18 cellular contexts compared by ENCODE assay signal in genomic region chr19:1931445-1931844, GRCh38. TPM values are rescaled to one million over a fixed set of nuclear protein-coding genes. Genes with fewer than 3 reads are reported as not detected.
DNase-seq lines count a peak whose midpoint lies in the region; ATAC-seq, FAIRE-seq and TF ChIP-seq lines count a peak whose summit lies in the region.
"Had no signal": no experiment of that assay in that cellular context is flagged by ENCODE, and none has a peak within 500 bp of the region (broad histone marks: within the 10 kb centered on the region; RNA-seq: fewer than 3 reads in every experiment).

No MANE protein-coding gene starts in this region.

- no peak overlapping the region for H3K4me3 ChIP-seq in HepG2 (replicated peaks in 1 of 3; ENCODE audit: insufficient read depth in 1 of 3, low read depth in 2 of 3, low read length in 3 of 3)
- no peak overlapping the region for H3K4me3 ChIP-seq in right lobe of liver
- no peak overlapping the region for H3K4me3 ChIP-seq in adrenal gland
- H3K4me3 ChIP-seq: BLaER1 treated with 17β-estradiol and CSF1 and Interleukin-3, amounts not matched to agents 10 nM and 100 nM; GM23338 had no signal

- no peaks in the 10 kb centered on the region for H4K20me1 ChIP-seq in HepG2 (ENCODE audit: insufficient read depth, low read length)

- BruUV-seq in HepG2 (replicated peaks; lab: Mats Ljungman, UMichigan): no TSS peak

- H3K79me2 ChIP-seq in HepG2 (ENCODE audit: insufficient read depth, low read length): no peaks in the 10 kb centered on the region

- TF ChIP-seq EP300 in HepG2 (IDR thresholded peaks at IDR 0.05; ENCODE audit: low read depth in 2 of 2, low read length in 2 of 2) (no peak), HepG2 (CRISPR knock-in tag; IDR thresholded peaks at IDR 0.05; ENCODE audit: borderline replicate concordance) (no peak)

- H3K27me3 ChIP-seq in HepG2 (ENCODE audit: control insufficient read depth in 1 of 2, insufficient read depth in 2 of 2, low read length in 2 of 2): no peaks in the 10 kb centered on the region
- H3K27me3 ChIP-seq in right lobe of liver: no peaks in the 10 kb centered on the region
- no peaks in the 10 kb centered on the region for H3K27me3 ChIP-seq in adrenal gland

- no peak for TF ChIP-seq RAD21 in HepG2 (CRISPR knock-in tag; IDR thresholded peaks at IDR 0.05)

- H3K4me1 Mint-ChIP-seq in naive B cell: peaks cover 50 to 71% (median 51%) of the 10 kb centered on the region in 3 donors

- TF ChIP-seq POLR2A in HepG2 (IDR thresholded peaks at IDR 0.05; ENCODE audit: insufficient read depth in 1 of 2, low read depth in 2 of 2, low read length in 2 of 2): no peak
- no peak for TF ChIP-seq POLR2A in right lobe of liver (IDR thresholded peaks at IDR 0.05)
- TF ChIP-seq POLR2A in adrenal gland (IDR thresholded peaks at IDR 0.05): no peak

- no peak for FAIRE-seq in HepG2 (lab: Jason Lieb, UNC)
- FAIRE-seq: G401.6, GM12891 had no signal

- TF ChIP-seq CTCF in HepG2 (CRISPR knock-in tag; IDR thresholded peaks at IDR 0.05) (no peak), right lobe of liver (IDR thresholded peaks at IDR 0.05) (no peak), adrenal gland (IDR thresholded peaks at IDR 0.05) (no peak)

- H3K27ac ChIP-seq in HepG2 (ENCODE audit: extremely low read length, insufficient read depth, low read length) (no peak overlapping the region), right lobe of liver (no peak overlapping the region), adrenal gland (no peak overlapping the region)
- H3K27ac ChIP-seq: BLaER1 treated with 17β-estradiol and CSF1 and Interleukin-3, amounts not matched to agents 10 nM and 100 nM had no signal

- H2AFZ ChIP-seq in HepG2 (ENCODE audit: low read length): no peak overlapping the region
- H2AFZ ChIP-seq: GM23338 had no signal

- no peak overlapping the region for H3K9ac ChIP-seq in HepG2 (ENCODE audit: insufficient read depth, low read depth, low read length)
- H3K9ac ChIP-seq: BLaER1 treated with 17β-estradiol and CSF1 and Interleukin-3, amounts not matched to agents 10 nM and 100 nM had no signal

- in situ Hi-C loops in HepG2 (cut with HindIII; ENCODE audit: extremely low pct_ligation_motif_present, low pct_unique_long_range_greater_than_20kb): loop anchor here (10.0 kb wide), 1 partner anchor 133 kb away; no protein-coding TSS in a partner anchor

- WGBS in HepG2 (ENCODE audit: low lambda C conversion rate): 75% methylated on average over 1 of the region's 1 CpG
- WGBS in right lobe of liver (ENCODE audit: insufficient coverage, low coverage, low lambda C conversion rate, missing lambda C conversion rate): 73% methylated on average over 1 of the region's 1 CpG
- WGBS in adrenal gland, 4 donors: 67 to 92% (median 90%) methylated on average over 1 of the region's 1 CpG

- peaks cover 0 to 4% (median 0%) of the 10 kb centered on the region in 7 donors for H3K9me3 Mint-ChIP-seq in naive B cell

- H3K4me2 ChIP-seq in HepG2 (ENCODE audit: low read depth, low read length): no peak overlapping the region
- H3K4me2 ChIP-seq: GM23338 had no signal

- ATAC-seq in HepG2: no peak
- no peak for ATAC-seq in right lobe of liver
- no peak for ATAC-seq in naive B cell (ENCODE audit: low read depth in 2 of 2)
- ATAC-seq: GM23338 had no signal

- no peaks in the 10 kb centered on the region; the same call in 1 of the 2 replicates for H3K9me3 ChIP-seq in HepG2 (ENCODE audit: low read length)
- no peaks in the 10 kb centered on the region for H3K9me3 ChIP-seq in right lobe of liver
- no peaks in the 10 kb centered on the region for H3K9me3 ChIP-seq in adrenal gland (replicated peaks in 1 of 3)

- CTCF ChIA-PET in HepG2 (lab: Yijun Ruan, JAX; ENCODE audit: low intra/inter-chr PET ratio, low total read pairs): no interaction called here

- H3K27ac Mint-ChIP-seq in naive B cell: peak overlapping the region in 4 of 6 donors; percentile 76 to 99 (median 96)
- H3K27ac Mint-ChIP-seq: GM23338 had no signal

- DNase-seq in HepG2 (ENCODE audit: low spot score) (no peak), right lobe of liver (no peak), naive B cell (no peak), adrenal gland (no peak), SW 1271 (lab: John Stamatoyannopoulos, UW) (no peak)
- no peak for DNase-seq in stimulated activated CD4-positive, alpha-beta T cell treated with anti-CD3 and anti-CD28 coated beads, Interleukin-4, amount 100 ng/mL, for 4 hours
- DNase-seq: 8988T; AML-193; CD4-positive, alpha-beta memory T cell; DMS153; DMS79 treated with DMSO at 0.1 percent for 48 hours; EL; H7; IMR-90 had no signal

- H3K36me3 Mint-ChIP-seq in naive B cell: no peaks in the 10 kb centered on the region
- H3K36me3 Mint-ChIP-seq: CD4-positive, alpha-beta memory T cell had no signal

- intact Hi-C loops in HepG2 (cut with micrococcal nuclease; ENCODE audit: unreplicated experiment): no loop called here
- intact Hi-C loops in right lobe of liver (cut with DNase I): no loop called here
- intact Hi-C loops in adrenal gland (cut with DNase I): no loop called here

- no peaks in the 10 kb centered on the region for H3K27me3 Mint-ChIP-seq in naive B cell
- H3K27me3 Mint-ChIP-seq: CD4-positive, alpha-beta memory T cell had no signal

- H3K36me3 ChIP-seq in HepG2 (replicated peaks in 1 of 2; ENCODE audit: control insufficient read depth in 1 of 2, insufficient read depth in 2 of 2, low read length in 2 of 2): no peaks in the 10 kb centered on the region
- H3K36me3 ChIP-seq in right lobe of liver: no peaks in the 10 kb centered on the region
- H3K36me3 ChIP-seq in adrenal gland (replicated peaks in 1 of 2): no peaks in the 10 kb centered on the region
- H3K36me3 ChIP-seq: BLaER1 treated with 17β-estradiol and CSF1 and Interleukin-3, amounts not matched to agents 10 nM and 100 nM had no signal

- H3K4me3 Mint-ChIP-seq in naive B cell: peak overlapping the region in 3 of 8 donors; percentile 35 to 49 (median 37)
- H3K4me3 Mint-ChIP-seq: GM23338 had no signal

- peaks cover 22% of the 10 kb centered on the region for H3K4me1 ChIP-seq in HepG2 (ENCODE audit: insufficient read depth, low read length)
- H3K4me1 ChIP-seq in right lobe of liver: peaks cover 0 to 6% (median 0%) of the 10 kb centered on the region in 4 donors
- peaks cover 7 to 24% of the 10 kb centered on the region in 2 donors for H3K4me1 ChIP-seq in adrenal gland (replicated peaks in 1 of 2)

- POLR2A ChIA-PET in HepG2 (lab: Yijun Ruan, JAX): no interaction called here

RNA-seq across cellular contexts. Expression of gene CSNK1G2, which starts 9.5 kb away (rescaled TPM):
- total RNA-seq in HepG2 (2016; rRNA removed; fragmentation: Illumina TruSeq; extraction: Trizol) (29.7 and 53.8 TPM in 2 replicates), right lobe of liver (10 to 100 TPM; 14.4 to 35.2 (median 22.6) TPM), adrenal gland (10 to 100 TPM; 50.7 to 83.4 (median 73.6) TPM)
- total RNA-seq in HepG2 (2016; cell fraction: cytosol; rRNA removed; fragmentation: Illumina TruSeq; extraction: Trizol; ENCODE audit: low read depth): 40.6 and 41.0 TPM in 2 replicates
- 26.8 and 56.3 TPM in 2 replicates for total RNA-seq in HepG2 (2016; cell fraction: insoluble cytoplasmic fraction; rRNA removed; fragmentation: Illumina TruSeq; extraction: Trizol)
- 85.2 and 87.4 TPM in 2 replicates for total RNA-seq in HepG2 (2016; cell fraction: membrane; rRNA removed; fragmentation: Illumina TruSeq; extraction: Trizol)
- total RNA-seq in HepG2 (2016; cell fraction: nucleus; rRNA removed; fragmentation: Illumina TruSeq; extraction: Trizol): 39.2 and 46.8 TPM in 2 replicates
- polyA plus RNA-seq in HepG2 (2011; rRNA removed) (72.5 and 88.4 TPM in 2 replicates), naive B cell (ENCODE audit: low read depth in 6 of 6) (10 to 100 TPM; 17.6 to 40.7 (median 25.1) TPM), adrenal gland (100 to 1,000 TPM in 2 of 3 donors, 10 to 100 TPM in 1; 30.0 to 120 (median 100) TPM)
- 33.8 and 56.1 TPM in 2 replicates for polyA plus RNA-seq in HepG2 (2011; cell fraction: cytosol; rRNA removed)
- 380 and 522 TPM in 2 replicates for polyA plus RNA-seq in HepG2 (2011; cell fraction: nucleus; rRNA removed)
- polyA plus RNA-seq in HepG2 (2012): 38.6 and 40.4 TPM in 2 replicates
- polyA plus RNA-seq in HepG2 (2016; cell fraction: cytosol; fragmentation: Illumina TruSeq; extraction: Trizol; ENCODE audit: low read depth): 39.6 and 47.2 TPM in 2 replicates
- 36.1 and 45.7 TPM in 2 replicates for polyA plus RNA-seq in HepG2 (2016; cell fraction: insoluble cytoplasmic fraction; fragmentation: Illumina TruSeq; extraction: Trizol; ENCODE audit: low read depth)
- 79.1 and 81.2 TPM in 2 replicates for polyA plus RNA-seq in HepG2 (2016; cell fraction: membrane; fragmentation: Illumina TruSeq; extraction: Trizol; ENCODE audit: low read depth)
- 157 TPM in 2 replicates for polyA plus RNA-seq in HepG2 (2016; cell fraction: nucleus; fragmentation: Illumina TruSeq; extraction: Trizol; ENCODE audit: insufficient read depth, low read depth)
- polyA minus RNA-seq in HepG2 (2011; rRNA and poly(A)+ RNA removed; ENCODE audit: low replicate concordance): 51.2 and 83.6 TPM in 2 replicates
- polyA minus RNA-seq in HepG2 (2011; cell fraction: cytosol; rRNA and poly(A)+ RNA removed): 23.6 and 25.2 TPM in 2 replicates
- polyA minus RNA-seq in HepG2 (2011; cell fraction: nucleus; rRNA and poly(A)+ RNA removed): 18.2 and 21.2 TPM in 2 replicates

RNA-seq across cellular contexts. Expression of gene ADAT3, which starts 26.2 kb away (rescaled TPM):
- 2.0 and 3.5 TPM in 2 replicates for total RNA-seq in HepG2 (2016; rRNA removed; fragmentation: Illumina TruSeq; extraction: Trizol)
- 0.79 and 0.81 TPM in 2 replicates for total RNA-seq in HepG2 (2016; cell fraction: cytosol; rRNA removed; fragmentation: Illumina TruSeq; extraction: Trizol; ENCODE audit: low read depth)
- 1.7 and 3.1 TPM in 2 replicates for total RNA-seq in HepG2 (2016; cell fraction: insoluble cytoplasmic fraction; rRNA removed; fragmentation: Illumina TruSeq; extraction: Trizol)
- total RNA-seq in HepG2 (2016; cell fraction: membrane; rRNA removed; fragmentation: Illumina TruSeq; extraction: Trizol): 1.7 and 2.1 TPM in 2 replicates
- 1.5 and 1.9 TPM in 2 replicates for total RNA-seq in HepG2 (2016; cell fraction: nucleus; rRNA removed; fragmentation: Illumina TruSeq; extraction: Trizol)
- polyA plus RNA-seq in HepG2 (2011; rRNA removed): 0.95 and 1.4 TPM in 2 replicates
- 0.94 and 1.7 TPM in 2 replicates for polyA plus RNA-seq in HepG2 (2011; cell fraction: cytosol; rRNA removed)
- polyA plus RNA-seq in HepG2 (2011; cell fraction: nucleus; rRNA removed): 6.4 and 7.8 TPM in 2 replicates
- 1.3 and 1.7 TPM in 2 replicates for polyA plus RNA-seq in HepG2 (2012)
- 0.68 TPM in 2 replicates for polyA plus RNA-seq in HepG2 (2016; cell fraction: cytosol; fragmentation: Illumina TruSeq; extraction: Trizol; ENCODE audit: low read depth)
- 2.8 and 3.5 TPM in 2 replicates for polyA plus RNA-seq in HepG2 (2016; cell fraction: insoluble cytoplasmic fraction; fragmentation: Illumina TruSeq; extraction: Trizol; ENCODE audit: low read depth)
- 1.1 and 1.4 TPM in 2 replicates for polyA plus RNA-seq in HepG2 (2016; cell fraction: membrane; fragmentation: Illumina TruSeq; extraction: Trizol; ENCODE audit: low read depth)
- polyA plus RNA-seq in HepG2 (2016; cell fraction: nucleus; fragmentation: Illumina TruSeq; extraction: Trizol; ENCODE audit: insufficient read depth, low read depth): 5.0 and 6.1 TPM in 2 replicates
- polyA minus RNA-seq in HepG2 (2011; rRNA and poly(A)+ RNA removed; ENCODE audit: low replicate concordance): 2.1 and 3.8 TPM in 2 replicates
- 1.3 and 1.6 TPM in 2 replicates for polyA minus RNA-seq in HepG2 (2011; cell fraction: cytosol; rRNA and poly(A)+ RNA removed)
- 2.3 and 2.6 TPM in 2 replicates for polyA minus RNA-seq in HepG2 (2011; cell fraction: nucleus; rRNA and poly(A)+ RNA removed)
- total RNA-seq in right lobe of liver: 1 to 10 TPM; 1.8 to 5.3 (median 2.7) TPM
- polyA plus RNA-seq in naive B cell (ENCODE audit: low read depth in 6 of 6): 1 to 10 TPM; 1.9 to 6.1 (median 3.6) TPM
- 10 to 100 TPM in 3 of 8 donors, 1 to 10 TPM in 5; 4.7 to 29.6 (median 9.2) TPM for total RNA-seq in adrenal gland
- polyA plus RNA-seq in adrenal gland: 1 to 10 TPM in 2 of 3 donors, not detected in 1; 8.1 to 8.3 TPM

RNA-seq across cellular contexts. Expression of gene SCAMP4, which starts 26.2 kb away (rescaled TPM):
- 10.8 and 13.7 TPM in 2 replicates for total RNA-seq in HepG2 (2016; rRNA removed; fragmentation: Illumina TruSeq; extraction: Trizol)
- total RNA-seq in HepG2 (2016; cell fraction: cytosol; rRNA removed; fragmentation: Illumina TruSeq; extraction: Trizol; ENCODE audit: low read depth): 4.4 and 5.1 TPM in 2 replicates
- 9.1 and 12.6 TPM in 2 replicates for total RNA-seq in HepG2 (2016; cell fraction: insoluble cytoplasmic fraction; rRNA removed; fragmentation: Illumina TruSeq; extraction: Trizol)
- total RNA-seq in HepG2 (2016; cell fraction: membrane; rRNA removed; fragmentation: Illumina TruSeq; extraction: Trizol): 10.1 and 10.7 TPM in 2 replicates
- total RNA-seq in HepG2 (2016; cell fraction: nucleus; rRNA removed; fragmentation: Illumina TruSeq; extraction: Trizol): 24.2 and 31.8 TPM in 2 replicates
- polyA plus RNA-seq in HepG2 (2011; rRNA removed): 10.7 and 12.8 TPM in 2 replicates
- 7.6 and 8.7 TPM in 2 replicates for polyA plus RNA-seq in HepG2 (2011; cell fraction: cytosol; rRNA removed)
- 43.5 and 55.3 TPM in 2 replicates for polyA plus RNA-seq in HepG2 (2011; cell fraction: nucleus; rRNA removed)
- 21.8 and 32.2 TPM in 2 replicates for polyA plus RNA-seq in HepG2 (2012)
- polyA plus RNA-seq in HepG2 (2016; cell fraction: cytosol; fragmentation: Illumina TruSeq; extraction: Trizol; ENCODE audit: low read depth): 5.1 and 6.4 TPM in 2 replicates
- 10.3 and 13.4 TPM in 2 replicates for polyA plus RNA-seq in HepG2 (2016; cell fraction: insoluble cytoplasmic fraction; fragmentation: Illumina TruSeq; extraction: Trizol; ENCODE audit: low read depth)
- polyA plus RNA-seq in HepG2 (2016; cell fraction: membrane; fragmentation: Illumina TruSeq; extraction: Trizol; ENCODE audit: low read depth): 11.5 and 11.6 TPM in 2 replicates
- 69.4 and 71.5 TPM in 2 replicates for polyA plus RNA-seq in HepG2 (2016; cell fraction: nucleus; fragmentation: Illumina TruSeq; extraction: Trizol; ENCODE audit: insufficient read depth, low read depth)
- polyA minus RNA-seq in HepG2 (2011; rRNA and poly(A)+ RNA removed; ENCODE audit: low replicate concordance): 14.8 and 32.0 TPM in 2 replicates
- polyA minus RNA-seq in HepG2 (2011; cell fraction: cytosol; rRNA and poly(A)+ RNA removed): 35.3 TPM in 2 replicates
- polyA minus RNA-seq in HepG2 (2011; cell fraction: nucleus; rRNA and poly(A)+ RNA removed): 13.2 and 15.5 TPM in 2 replicates
- 10 to 100 TPM; 22.1 to 60.6 (median 24.4) TPM for total RNA-seq in right lobe of liver
- 10 to 100 TPM; 18.9 to 35.1 (median 25.6) TPM for polyA plus RNA-seq in naive B cell (ENCODE audit: low read depth in 6 of 6)
- total RNA-seq in adrenal gland: 100 to 1,000 TPM in 3 of 8 donors, 10 to 100 TPM in 5; 47.8 to 192 (median 84.8) TPM
- polyA plus RNA-seq in adrenal gland: 10 to 100 TPM; 13.5 to 43.8 (median 22.7) TPM

RNA-seq across cellular contexts. Expression of gene ABHD17A, which starts 46.1 kb away (rescaled TPM):
- total RNA-seq in HepG2 (2016; rRNA removed; fragmentation: Illumina TruSeq; extraction: Trizol): 27.9 and 40.8 TPM in 2 replicates
- 52.2 and 64.4 TPM in 2 replicates for total RNA-seq in HepG2 (2016; cell fraction: cytosol; rRNA removed; fragmentation: Illumina TruSeq; extraction: Trizol; ENCODE audit: low read depth)
- 24.0 and 37.3 TPM in 2 replicates for total RNA-seq in HepG2 (2016; cell fraction: insoluble cytoplasmic fraction; rRNA removed; fragmentation: Illumina TruSeq; extraction: Trizol)
- total RNA-seq in HepG2 (2016; cell fraction: membrane; rRNA removed; fragmentation: Illumina TruSeq; extraction: Trizol): 65.2 and 82.2 TPM in 2 replicates
- 17.1 and 19.3 TPM in 2 replicates for total RNA-seq in HepG2 (2016; cell fraction: nucleus; rRNA removed; fragmentation: Illumina TruSeq; extraction: Trizol)
- polyA plus RNA-seq in HepG2 (2011; rRNA removed): 27.7 and 44.6 TPM in 2 replicates
- 25.9 and 53.1 TPM in 2 replicates for polyA plus RNA-seq in HepG2 (2011; cell fraction: cytosol; rRNA removed)
- 72.5 and 83.8 TPM in 2 replicates for polyA plus RNA-seq in HepG2 (2011; cell fraction: nucleus; rRNA removed)
- polyA plus RNA-seq in HepG2 (2012): 11.9 and 16.2 TPM in 2 replicates
- 51.0 and 62.5 TPM in 2 replicates for polyA plus RNA-seq in HepG2 (2016; cell fraction: cytosol; fragmentation: Illumina TruSeq; extraction: Trizol; ENCODE audit: low read depth)
- polyA plus RNA-seq in HepG2 (2016; cell fraction: insoluble cytoplasmic fraction; fragmentation: Illumina TruSeq; extraction: Trizol; ENCODE audit: low read depth): 25.3 and 27.0 TPM in 2 replicates
- polyA plus RNA-seq in HepG2 (2016; cell fraction: membrane; fragmentation: Illumina TruSeq; extraction: Trizol; ENCODE audit: low read depth): 54.6 and 60.4 TPM in 2 replicates
- 38.7 and 42.0 TPM in 2 replicates for polyA plus RNA-seq in HepG2 (2016; cell fraction: nucleus; fragmentation: Illumina TruSeq; extraction: Trizol; ENCODE audit: insufficient read depth, low read depth)
- polyA minus RNA-seq in HepG2 (2011; rRNA and poly(A)+ RNA removed; ENCODE audit: low replicate concordance): 15.0 and 50.9 TPM in 2 replicates
- 17.2 and 18.0 TPM in 2 replicates for polyA minus RNA-seq in HepG2 (2011; cell fraction: cytosol; rRNA and poly(A)+ RNA removed)
- polyA minus RNA-seq in HepG2 (2011; cell fraction: nucleus; rRNA and poly(A)+ RNA removed): 5.7 and 5.8 TPM in 2 replicates
- total RNA-seq in right lobe of liver: 10 to 100 TPM; 20.4 to 49.5 (median 23.5) TPM
- 100 to 1,000 TPM in 1 of 6 donors, 10 to 100 TPM in 5; 59.4 to 113 (median 78.2) TPM for polyA plus RNA-seq in naive B cell (ENCODE audit: low read depth in 6 of 6)
- total RNA-seq in adrenal gland: 100 to 1,000 TPM in 4 of 8 donors, 10 to 100 TPM in 4; 60.1 to 145 (median 99.4) TPM
- 100 to 1,000 TPM in 2 of 3 donors, 1 to 10 TPM in 1; 2.5 to 235 (median 195) TPM for polyA plus RNA-seq in adrenal gland
